In the genomic region with DNA sequence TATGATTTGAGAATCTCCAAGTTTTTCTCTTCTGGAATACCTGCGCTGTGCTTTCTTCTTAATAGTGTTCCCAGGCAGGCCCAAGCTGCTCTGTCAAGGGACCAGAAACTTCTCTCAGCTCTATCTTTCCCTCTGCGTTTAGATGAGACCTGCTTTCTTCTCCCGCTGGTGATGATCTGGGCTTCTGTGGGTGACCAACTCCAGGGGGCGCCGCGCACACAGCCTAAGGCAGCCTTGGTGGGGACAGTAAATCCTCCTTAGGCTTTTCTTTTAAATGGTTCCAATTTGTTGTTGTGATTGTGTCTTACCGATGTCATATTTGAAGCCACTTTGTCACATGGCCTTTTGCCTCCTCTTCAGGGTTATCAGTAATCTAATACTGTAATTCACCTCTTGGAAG, we compare ENCODE assay signal across 9 cellular contexts.
DNase-seq lines count a peak whose midpoint lies in the region; ATAC-seq and TF ChIP-seq lines count a peak whose summit lies in the region.
"Had no signal": no experiment of that assay in that cellular context is flagged by ENCODE, and none has a peak within 500 bp of the region (broad histone marks: within the 10 kb centered on the region; RNA-seq: fewer than 3 reads in every experiment).

No MANE protein-coding gene starts in this region.

- no peak overlapping the region for H3K4me2 ChIP-seq in DND-41 (ENCODE audit: insufficient read depth, low read length)
- no peak overlapping the region for H3K4me2 ChIP-seq in OCI-LY1 (ENCODE audit: low read length)

- no peaks in the 10 kb centered on the region for H4K20me1 ChIP-seq in DND-41 (ENCODE audit: insufficient read depth, low read length)
- H4K20me1 ChIP-seq in OCI-LY1 (ENCODE audit: insufficient read depth, low read length): no peaks in the 10 kb centered on the region

- H3K4me3 ChIP-seq in AG04450 (ENCODE audit: low read depth, low read length): no peak overlapping the region
- no peak overlapping the region for H3K4me3 ChIP-seq in DND-41 (ENCODE audit: low read depth in 1 of 2, low read length in 2 of 2)
- H3K4me3 ChIP-seq in OCI-LY1 (ENCODE audit: low read depth, low read length, poor library complexity, severe bottlenecking): no peak overlapping the region
- H3K4me3 ChIP-seq: lower lobe of right lung had no signal

- no peak overlapping the region for H3K9ac ChIP-seq in DND-41 (ENCODE audit: low read depth, low read length)
- H3K9ac ChIP-seq in OCI-LY1 (ENCODE audit: low read length): no peak overlapping the region

- H3K9me2 ChIP-seq in OCI-LY1 (ENCODE audit: low read depth, low read length): no peaks in the 10 kb centered on the region

- TF ChIP-seq POLR2A in erythroblast (IDR thresholded peaks at IDR 0.05; ENCODE audit: low read length): no peak

- TF ChIP-seq CTCF in AG04450 (IDR thresholded peaks at IDR 0.05; ENCODE audit: low read depth, low read length) (0 out of 2 replicates have a peak, but pooled peaks have one; percentile 28), DND-41 (IDR thresholded peaks at IDR 0.05; ENCODE audit: borderline replicate concordance, extremely low read depth, low read length, poor library complexity, severe bottlenecking) (peak; percentile 37), OCI-LY1 (IDR thresholded peaks at IDR 0.05; ENCODE audit: low read length) (peak; percentile 65)

- no peak for DNase-seq in AG04450 (ENCODE audit: low read depth, low spot score)
- DNase-seq in DND-41: peak; percentile 8
- DNase-seq in erythroblast (lab: John Stamatoyannopoulos, UW): peak; percentile 19 to 48
- DNase-seq in DMS114 treated with DMSO at 0.1 percent for 48 hours (lab: John Stamatoyannopoulos, UW; ENCODE audit: unreplicated experiment): no peak
- no peak for DNase-seq in NCI-H128 (lab: John Stamatoyannopoulos, UW; ENCODE audit: unreplicated experiment)
- no peak for DNase-seq in hippocampal formation (lab: John Stamatoyannopoulos, UW)
- no peak for DNase-seq in cerebellar nuclear complex (lab: John Stamatoyannopoulos, UW)
- DNase-seq: lower lobe of right lung had no signal

- POLR2A ChIA-PET in AG04450 (lab: Yijun Ruan, JAX): no interaction called here

- CTCF ChIA-PET in AG04450 (lab: Charles Lee): no interaction called here

- H3K27me3 ChIP-seq in AG04450 (ENCODE audit: control insufficient read depth, insufficient read depth, low read length) (peaks cover 4% of the 10 kb centered on the region), DND-41 (ENCODE audit: insufficient read depth, low read length, poor library complexity) (peaks cover 9% of the 10 kb centered on the region), OCI-LY1 (ENCODE audit: insufficient read depth, low read length) (no peaks in the 10 kb centered on the region)

- no peak for ATAC-seq in DND-41 (ENCODE audit: insufficient read depth, low read depth)
- ATAC-seq: lower lobe of right lung had no signal

- 0 out of 2 replicates have a peak, but pooled peaks cover 2% of the 10 kb centered on the region for H3K4me1 ChIP-seq in DND-41 (ENCODE audit: insufficient read depth, low read length)
- H3K4me1 ChIP-seq in OCI-LY1 (ENCODE audit: insufficient read depth, low read length, severe bottlenecking): no peaks in the 10 kb centered on the region

- H3F3A ChIP-seq in OCI-LY1 (ENCODE audit: insufficient read depth, low read length): no peaks in the 10 kb centered on the region

- H2AFZ ChIP-seq in DND-41 (ENCODE audit: low read depth, low read length) (no peak overlapping the region), OCI-LY1 (ENCODE audit: low read length) (no peak overlapping the region)

- no peaks in the 10 kb centered on the region for H3K36me3 ChIP-seq in DND-41 (ENCODE audit: insufficient read depth, low read length)
- no peaks in the 10 kb centered on the region for H3K36me3 ChIP-seq in OCI-LY1 (ENCODE audit: insufficient read depth, low read length)
- H3K36me3 ChIP-seq: lower lobe of right lung had no signal

- H3K27ac ChIP-seq in AG04450 (ENCODE audit: low read depth, low read length) (no peak overlapping the region), DND-41 (ENCODE audit: low read length) (no peak overlapping the region), OCI-LY1 (ENCODE audit: low read depth, low read length, poor library complexity, severe bottlenecking) (no peak overlapping the region)
- H3K27ac ChIP-seq: lower lobe of right lung had no signal

- H3K9me3 ChIP-seq in AG04450 (ENCODE audit: control insufficient read depth, insufficient read depth, low read length): no peaks in the 10 kb centered on the region
- no peaks in the 10 kb centered on the region for H3K9me3 ChIP-seq in DND-41 (ENCODE audit: insufficient read depth, low read length, severe bottlenecking)
- no peaks in the 10 kb centered on the region for H3K9me3 ChIP-seq in OCI-LY1 (ENCODE audit: low read length)
- H3K9me3 ChIP-seq: lower lobe of right lung had no signal

- H3K79me2 ChIP-seq in DND-41 (ENCODE audit: insufficient read depth, low read length): no peaks in the 10 kb centered on the region
- H3K79me2 ChIP-seq in OCI-LY1 (ENCODE audit: insufficient read depth, low read length): no peaks in the 10 kb centered on the region

Comparison
In these comparisons a context has a peak if more than half of its experiments do, and no peak if none do; other contexts are left out.
1. DNase-seq: peak in DND-41 (single experiment) and erythroblast (2 of 2); none in AG04450 (single experiment), DMS114 treated with DMSO at 0.1 percent for 48 hours (single experiment), NCI-H128 (single experiment), hippocampal formation (0 of 2) and cerebellar nuclear complex (0 of 2).
2. Peak in every context shown above with its lines, with median percentiles within 50 percentile points of each other: CTCF ChIP-seq.